ENCODE assay signal across 1 cellular context in genomic region chr1:64981602-64981981, GRCh38.
TF ChIP-seq lines count a peak whose summit lies in the region.

No MANE protein-coding gene starts in this region.

TF ChIP-seq in A549, 52 proteins besides CTCF, POLR2A, EP300 and RAD21 (continued from another document):
- no peak for TF ChIP-seq KDM1A (IDR thresholded peaks at IDR 0.05; ENCODE audit: low read depth)
- TF ChIP-seq BCL3 (IDR thresholded peaks at IDR 0.05), result no peak
- no peak for TF ChIP-seq BHLHE40 (IDR thresholded peaks at IDR 0.05; ENCODE audit: low read depth, low read length)
- no peak for TF ChIP-seq HOXA7 (CRISPR knock-in tag; IDR thresholded peaks at IDR 0.05)
- TF ChIP-seq FOSB (CRISPR knock-in tag; IDR thresholded peaks at IDR 0.05), result no peak
- TF ChIP-seq NPAS2 (CRISPR knock-in tag; IDR thresholded peaks at IDR 0.05; ENCODE audit: borderline replicate concordance), result no peak
- no peak for TF ChIP-seq REST (IDR thresholded peaks at IDR 0.05)
- no peak for TF ChIP-seq ESRRA (IDR thresholded peaks at IDR 0.05; ENCODE audit: borderline replicate concordance, low read length)
- no peak for TF ChIP-seq TFCP2L1 (CRISPR knock-in tag; IDR thresholded peaks at IDR 0.05)
- no peak for TF ChIP-seq ZNF302 (CRISPR knock-in tag; IDR thresholded peaks at IDR 0.05)
